Comparison of ENCODE assay signal across 30 cellular contexts in the genomic region with DNA sequence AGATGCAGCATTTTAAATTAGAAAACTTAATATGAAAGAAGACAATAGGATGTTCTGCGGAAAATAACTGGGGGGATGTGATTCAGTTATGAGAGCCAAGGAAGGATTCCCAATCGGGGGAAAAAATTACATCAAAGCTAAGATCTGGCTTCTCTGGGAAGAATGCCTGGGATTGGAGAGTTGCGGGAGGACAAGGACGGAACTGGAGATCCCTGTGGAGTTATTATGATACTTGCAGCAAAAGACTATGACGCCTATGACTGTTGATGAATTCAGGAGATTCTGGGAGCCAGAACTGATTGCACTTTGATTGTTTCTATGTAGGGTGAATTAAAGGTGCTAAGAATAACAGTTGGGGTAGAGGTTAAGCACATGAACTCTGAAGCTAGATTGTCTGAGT.
"Had no signal": no experiment of that assay in that cellular context is flagged by ENCODE, and none has a peak within 500 bp of the region (broad histone marks: within the 10 kb centered on the region; RNA-seq: fewer than 3 reads in every experiment).

No MANE protein-coding gene starts in this region.

- H3K4me3 ChIP-seq: adrenal gland, ascending aorta, body of pancreas, breast epithelium, cardiac muscle cell had no signal

- H3K36me3 ChIP-seq: adrenal gland, ascending aorta, brain microvascular endothelial cell, breast epithelium, cardiac muscle cell had no signal

- H3K27me3 ChIP-seq: adrenal gland, ascending aorta, body of pancreas, brain microvascular endothelial cell, breast epithelium, cardiac muscle cell had no signal

- H3K27ac ChIP-seq: adrenal gland, ascending aorta, body of pancreas, brain microvascular endothelial cell, breast epithelium, cardiac muscle cell had no signal

- H3K4me1 ChIP-seq: adrenal gland, ascending aorta, body of pancreas, breast epithelium had no signal

- DNase-seq: activated effector memory CD4-positive, alpha-beta T cell treated with anti-CD3 and anti-CD28 coated beads, Interleukin-2, amount 50 U/mL, for 16 hours; activated effector memory CD4-positive, alpha-beta T cell treated with Interleukin-2 at 50 U/mL for 16 hours; activated gamma-delta T cell; activated gamma-delta T cell treated with Interleukin-2 at 50 U/mL for 16 hours; activated naive CD4-positive, alpha-beta T cell; activated naive CD4-positive, alpha-beta T cell treated with anti-CD3 and anti-CD28 coated beads for 36 hours; activated naive CD4-positive, alpha-beta T cell treated with anti-CD3 and anti-CD28 coated beads, Interleukin-2, amount 10 ng/mL, durations not matched to agents 7 days and 5 days; activated naive CD4-positive, alpha-beta T cell treated with anti-CD3 and anti-CD28 coated beads, Interleukin-2, amount 50 U/mL, for 16 hours; activated naive CD4-positive, alpha-beta T cell treated with Interleukin-2 at 50 U/mL for 16 hours; activated naive CD8-positive, alpha-beta T cell treated with anti-CD3 and anti-CD28 coated beads for 36 hours; activated naive CD8-positive, alpha-beta T cell treated with anti-CD3 and anti-CD28 coated beads, Interleukin-2, amount 10 ng/mL, durations not matched to agents 7 days and 5 days; activated naive CD8-positive, alpha-beta T cell treated with anti-CD3 and anti-CD28 coated beads, Interleukin-2, amount 50 U/mL, for 24 hours; activated T-cell treated with anti-CD3 and anti-CD28 coated beads, Interleukin-2, amount 50 U/mL, for 1 hour; activated T-cell treated with anti-CD3 and anti-CD28 coated beads, Interleukin-2, amount 50 U/mL, for 24 hours; activated T-cell treated with anti-CD3 and anti-CD28 coated beads, Interleukin-2, amount 50 U/mL, for 4 hours; activated T-cell treated with anti-CD3 and anti-CD28 coated beads, Interleukin-2, amount 50 U/mL, for 48 hours; activated T-cell treated with anti-CD3 and anti-CD28 coated beads, Interleukin-2, amount 50 U/mL, for 72 hours; adrenal gland; amniotic stem cell; amygdala; anterior cingulate cortex; aorta; body of pancreas; brain microvascular endothelial cell; caudate nucleus; central memory CD4-positive, alpha-beta T cell; cerebellar nuclear complex had no signal

- H3K9me3 ChIP-seq: adrenal gland, ascending aorta, body of pancreas, breast epithelium had no signal
